Comparison of ENCODE assay signal across 11 cellular contexts in genomic region chr6:158068156-158068892, GRCh38.
DNase-seq lines count a peak whose midpoint lies in the region; ATAC-seq, FAIRE-seq and TF ChIP-seq lines count a peak whose summit lies in the region.
"Had no signal": no experiment of that assay in that cellular context is flagged by ENCODE, and none has a peak within 500 bp of the region (broad histone marks: within the 10 kb centered on the region; RNA-seq: fewer than 3 reads in every experiment).

No MANE protein-coding gene starts in this region.

- dilution Hi-C loops in IMR-90 (cut with HindIII; ENCODE audit: low sequenced_read_pairs, unreplicated experiment) = no loop called here

- H3K56ac ChIP-seq in IMR-90 (ENCODE audit: extremely low read depth, insufficient read depth, low read length) = peak overlapping the region; percentile 60; the same call in 1 of the 2 replicates

- WGBS in IMR-90 (ENCODE audit: extremely low coverage in 2 of 2, insufficient read length in 1 of 2), 2 experiments = 79% methylated on average over 2 of the region's 10 CpGs; no CpG with 5 or more reads in 1 of the 2 experiments
- WGBS in pancreas, 2 donors = 89 to 95% methylated on average over 10 of the region's 10 CpGs

- no peak for TF ChIP-seq CTCF in IMR-90 (conservative IDR thresholded peaks at IDR 0.05; ENCODE audit: low read depth, low read length)
- TF ChIP-seq CTCF in pancreas (IDR thresholded peaks at IDR 0.05) = no peak
- TF ChIP-seq CTCF in uterus (IDR thresholded peaks at IDR 0.05) = no peak

- no peak for DNase-seq in CD4-positive, CD25-positive, alpha-beta regulatory T cell
- no peak for DNase-seq in IMR-90
- DNase-seq in dermis blood vessel endothelial cell = peak; percentile 47
- no peak for DNase-seq in pancreas
- DNase-seq in NCI-H748 treated with DMSO at 0.1 percent for 48 hours (lab: John Stamatoyannopoulos, UW) = no peak
- no peak for DNase-seq in uterus
- DNase-seq in Right ventricle myocardium inferior (ENCODE audit: missing footprints) = no peak
- DNase-seq: activated CD4-positive, alpha-beta T cell treated with anti-CD3 and anti-CD28 coated beads for 4 hours; activated naive CD8-positive, alpha-beta T cell treated with anti-CD3 and anti-CD28 coated beads, Interleukin-2, amount 10 ng/mL, durations not matched to agents 7 days and 5 days had no signal

- H4K91ac ChIP-seq in IMR-90 (ENCODE audit: insufficient read depth, low read depth, low read length) = peak overlapping the region; percentile 77

- H4K5ac ChIP-seq in IMR-90 (ENCODE audit: low read depth, low read length) = peak overlapping the region; percentile 27; the same call in 1 of the 2 replicates

- POLR2A ChIA-PET in IMR-90 (lab: Charles Lee; ENCODE audit: unreplicated experiment) = no interaction called here

- no peak for TF ChIP-seq RAD21 in IMR-90 (IDR thresholded peaks at IDR 0.05; ENCODE audit: low read length)

- H4K8ac ChIP-seq in IMR-90 (ENCODE audit: low read depth in 2 of 2, low read length in 2 of 2) = peak overlapping the region; percentile 46 to 74; a peak in 3 of 4 replicates

- peak overlapping the region; percentile 79 for H2BK5ac ChIP-seq in IMR-90 (ENCODE audit: low read depth, low read length, poor library complexity, severe bottlenecking)

- H3K4me2 ChIP-seq in IMR-90 (ENCODE audit: low read depth, low read length) = no peak overlapping the region; the same call in 1 of the 2 replicates

- no peak for TF ChIP-seq POLR2A in IMR-90 (IDR thresholded peaks at IDR 0.05; ENCODE audit: low read depth, low read length)
- TF ChIP-seq POLR2A in uterus (IDR thresholded peaks at IDR 0.05) = no peak

- CTCF ChIA-PET in IMR-90 (lab: Yijun Ruan, JAX) = interaction anchor here (0.6 to 1.0 kb wide), 4 partner anchors 9 to 178 kb away, joined by 3 to 4 read pairs (median 4); no protein-coding TSS in a partner anchor

- no TSS peak for BruUV-seq in IMR-90 (replicated peaks; lab: Mats Ljungman, UMichigan)

- H3K36me3 ChIP-seq in CD4-positive, CD25-positive, alpha-beta regulatory T cell (ENCODE audit: control insufficient read depth, insufficient read depth, low read length) = peaks cover 26% of the 10 kb centered on the region
- H3K36me3 ChIP-seq in IMR-90 (ENCODE audit: control insufficient read depth, insufficient read depth, low read length) (peaks cover 65% of the 10 kb centered on the region), pancreas (peaks cover 4 to 29% (median 7%) of the 10 kb centered on the region in 3 donors), uterus (no peaks in the 10 kb centered on the region)

- H3K36me3 Mint-ChIP-seq in CD4-positive, CD25-positive, alpha-beta regulatory T cell = peaks cover 29% of the 10 kb centered on the region

- peak overlapping the region; percentile 88 for H2AK9ac ChIP-seq in IMR-90 (replicated peaks; ENCODE audit: low read depth, low read length, poor library complexity)

- H3K27ac Mint-ChIP-seq in CD4-positive, CD25-positive, alpha-beta regulatory T cell = peak overlapping the region in 2 of 3 donors; percentile 42 to 52
- H3K27ac Mint-ChIP-seq: activated naive CD8-positive, alpha-beta T cell treated with anti-CD3 and anti-CD28 coated beads, Interleukin-2, amount 10 ng/mL, durations not matched to agents 7 days and 5 days had no signal

- H3K27ac ChIP-seq in CD4-positive, CD25-positive, alpha-beta regulatory T cell (ENCODE audit: insufficient read depth, low read length, poor library complexity, severe bottlenecking) = no peak overlapping the region
- H3K27ac ChIP-seq in IMR-90 (ENCODE audit: insufficient read depth, low read length) (peak overlapping the region; percentile 65), pancreas (peak overlapping the region in 2 of 4 donors; percentile 24 to 67), uterus (no peak overlapping the region)

- no peak overlapping the region for H3K4me3 Mint-ChIP-seq in CD4-positive, CD25-positive, alpha-beta regulatory T cell
- H3K4me3 Mint-ChIP-seq: activated naive CD8-positive, alpha-beta T cell treated with anti-CD3 and anti-CD28 coated beads, Interleukin-2, amount 10 ng/mL, durations not matched to agents 7 days and 5 days had no signal

- H3K14ac ChIP-seq in IMR-90 (replicated peaks; ENCODE audit: low read depth, low read length) = peak overlapping the region; percentile 71

- H3K4me1 ChIP-seq in CD4-positive, CD25-positive, alpha-beta regulatory T cell (ENCODE audit: control insufficient read depth, insufficient read depth, low read length, poor library complexity, severe bottlenecking) = peaks cover 4% of the 10 kb centered on the region
- peaks cover 17% of the 10 kb centered on the region for H3K4me1 ChIP-seq in IMR-90 (ENCODE audit: control insufficient read depth, insufficient read depth, low read length)
- H3K4me1 ChIP-seq in pancreas = no peaks in the 10 kb centered on the region
- no peaks in the 10 kb centered on the region for H3K4me1 ChIP-seq in uterus

- FAIRE-seq in pancreas (lab: Jason Lieb, UNC) = no peak
- FAIRE-seq: endometrium had no signal

- no peaks in the 10 kb centered on the region for H3K9me3 ChIP-seq in CD4-positive, CD25-positive, alpha-beta regulatory T cell (ENCODE audit: control insufficient read depth in 2 of 2, low read length in 2 of 2)
- H3K9me3 ChIP-seq in IMR-90 (ENCODE audit: control insufficient read depth, insufficient read depth, low read length) (no peaks in the 10 kb centered on the region), pancreas (no peaks in the 10 kb centered on the region), uterus (no peaks in the 10 kb centered on the region)

- intact Hi-C loops in IMR-90 (cut with micrococcal nuclease) (loop anchor here (10.0 kb wide), 1 partner anchor 754 kb away; no protein-coding TSS in a partner anchor), pancreas (cut with DNase I) (loop anchor here in 2 of 3 donors (10.0 kb wide), 3 partner anchors 74 to 314 kb away; no protein-coding TSS in a partner anchor), uterus (cut with DNase I; ENCODE audit: low total_unique reads) (loop anchor here (10.0 kb wide), 1 partner anchor 94 kb away; no protein-coding TSS in a partner anchor), Right ventricle myocardium inferior (cut with DNase I) (no loop called here)

- peaks cover 22% of the 10 kb centered on the region for H3K9me1 ChIP-seq in IMR-90 (ENCODE audit: insufficient read depth, low read length)

- no peak for ATAC-seq in CD4-positive, CD25-positive, alpha-beta regulatory T cell (ENCODE audit: low read depth in 2 of 2)
- ATAC-seq in IMR-90 (ENCODE audit: low read depth) (no peak), pancreas (peak; percentile 5 to 53 (median 35)), Right ventricle myocardium inferior (no peak), GM21825 (IDR thresholded peaks at IDR 0.05; ENCODE audit: unreplicated experiment) (no peak)

- H4K20me1 ChIP-seq in IMR-90 (ENCODE audit: insufficient read depth, low read length) = no peaks in the 10 kb centered on the region

- H3K23ac ChIP-seq in IMR-90 (ENCODE audit: low read depth, low read length) = peak overlapping the region; percentile 46; the same call in 1 of the 2 replicates

- H3K27me3 ChIP-seq in CD4-positive, CD25-positive, alpha-beta regulatory T cell (ENCODE audit: control insufficient read depth, insufficient read depth, low read length) = no peaks in the 10 kb centered on the region
- H3K27me3 ChIP-seq in IMR-90 (ENCODE audit: control insufficient read depth, insufficient read depth, low read length) = no peaks in the 10 kb centered on the region
- H3K27me3 ChIP-seq in pancreas = no peaks in the 10 kb centered on the region
- H3K27me3 ChIP-seq in uterus = no peaks in the 10 kb centered on the region

- H3K79me1 ChIP-seq in IMR-90 (ENCODE audit: low read depth in 1 of 2, low read length in 2 of 2) = peaks cover 2 to 63% of the 10 kb centered on the region in 2 experiments; a peak in 2 of 4 replicates

- peak overlapping the region; percentile 89 for H2BK120ac ChIP-seq in IMR-90 (ENCODE audit: low read depth, low read length)

- H3K4me1 Mint-ChIP-seq in CD4-positive, CD25-positive, alpha-beta regulatory T cell = peaks cover 0 to 8% (median 6%) of the 10 kb centered on the region in 4 donors

- peak overlapping the region; percentile 24; the same call in 1 of the 2 replicates for H3K18ac ChIP-seq in IMR-90 (ENCODE audit: low read depth, low read length)

- peak overlapping the region; percentile 83 for H2AK5ac ChIP-seq in IMR-90 (ENCODE audit: low read depth, low read length)

- H2BK15ac ChIP-seq in IMR-90 (ENCODE audit: low read depth, low read length) = peak overlapping the region; percentile 56; the same call in 1 of the 3 replicates

- in situ Hi-C loops in IMR-90 (cut with MboI; ENCODE audit: low sequenced_read_pairs) = no loop called here

- H3K4me3 ChIP-seq in CD4-positive, CD25-positive, alpha-beta regulatory T cell (ENCODE audit: low read depth, low read length) = no peak overlapping the region
- H3K4me3 ChIP-seq in IMR-90 (ENCODE audit: insufficient read depth, low read depth, low read length) = no peak overlapping the region
- no peak overlapping the region for H3K4me3 ChIP-seq in pancreas
- H3K4me3 ChIP-seq in uterus = no peak overlapping the region

- no peaks in the 10 kb centered on the region for H3K27me3 Mint-ChIP-seq in CD4-positive, CD25-positive, alpha-beta regulatory T cell
- H3K27me3 Mint-ChIP-seq: activated naive CD8-positive, alpha-beta T cell treated with anti-CD3 and anti-CD28 coated beads, Interleukin-2, amount 10 ng/mL, durations not matched to agents 7 days and 5 days had no signal

- H3K9ac ChIP-seq in IMR-90 (ENCODE audit: low read depth, low read length) = no peak overlapping the region

- H2BK20ac ChIP-seq in IMR-90 (ENCODE audit: low read depth, low read length) = peak overlapping the region; percentile 88

- H3K9me3 Mint-ChIP-seq in CD4-positive, CD25-positive, alpha-beta regulatory T cell = no peaks in the 10 kb centered on the region
- H3K9me3 Mint-ChIP-seq: activated naive CD8-positive, alpha-beta T cell treated with anti-CD3 and anti-CD28 coated beads, Interleukin-2, amount 10 ng/mL, durations not matched to agents 7 days and 5 days had no signal

- peak overlapping the region; percentile 68 for H3K4ac ChIP-seq in IMR-90 (ENCODE audit: low read depth, low read length)

- peak overlapping the region; percentile 1 for H2AFZ ChIP-seq in IMR-90 (replicated peaks; ENCODE audit: low read length, poor library complexity)

TF ChIP-seq in IMR-90, 13 proteins besides CTCF, POLR2A, EP300 and RAD21 (continues in another document):
- TF ChIP-seq ELK1 (IDR thresholded peaks at IDR 0.05; ENCODE audit: borderline replicate concordance, low read depth, low read length) (no peak), MAZ (IDR thresholded peaks at IDR 0.05; ENCODE audit: borderline replicate concordance, low read depth, low read length) (no peak), RCOR1 (IDR thresholded peaks at IDR 0.05; ENCODE audit: insufficient replicate concordance, low read length) (no peak), SMC3 (IDR thresholded peaks at IDR 0.05; ENCODE audit: low read depth, low read length) (no peak)

Comparison
In these comparisons a context has a peak if more than half of its experiments do, and no peak if none do; other contexts are left out.
1. ATAC-seq: peak in pancreas (4 of 4); none in CD4-positive, CD25-positive, alpha-beta regulatory T cell (0 of 2), IMR-90 (single experiment), Right ventricle myocardium inferior (single experiment) and GM21825 (single experiment).